9 cellular contexts compared by ENCODE assay signal in the genomic region with DNA sequence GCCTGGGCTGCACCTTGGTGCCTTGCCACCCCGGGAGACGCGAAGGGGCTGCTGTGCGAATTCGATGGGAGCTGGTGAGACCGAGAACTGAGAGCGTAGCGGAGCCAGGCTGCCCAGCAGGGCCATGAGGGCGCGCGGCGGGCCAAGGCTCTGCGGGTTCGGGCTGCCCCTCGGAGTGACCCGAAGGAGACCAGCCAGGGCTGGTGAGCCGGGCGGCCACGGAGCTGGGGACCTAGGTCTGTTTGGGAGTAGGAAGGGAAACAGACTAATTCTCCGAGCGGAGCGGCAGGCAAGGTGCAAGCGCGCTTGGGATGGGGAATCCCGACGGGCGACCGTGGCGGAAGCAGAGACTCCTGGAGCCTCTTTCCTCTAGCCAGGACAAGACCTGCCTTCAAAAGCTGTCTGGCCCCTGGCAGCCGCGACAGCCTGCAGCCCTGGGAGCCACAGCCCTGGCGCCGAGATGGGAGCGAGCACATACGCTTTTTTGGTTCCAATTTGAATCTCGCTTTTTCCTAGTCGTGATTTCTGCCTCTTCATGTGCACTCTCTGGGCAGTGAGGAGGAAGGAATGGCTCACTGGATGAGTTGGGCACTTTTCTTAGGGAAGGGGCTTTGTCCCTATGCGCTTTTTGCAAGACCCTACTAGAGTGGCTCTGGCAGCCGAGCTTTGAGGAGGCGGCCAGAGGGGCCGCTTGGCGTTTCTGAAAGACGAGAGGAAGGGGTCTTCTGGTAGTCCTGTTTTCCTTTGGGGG. TPM values are rescaled to one million over a fixed set of nuclear protein-coding genes. Genes with fewer than 3 reads are reported as not detected.
DNase-seq lines count a peak whose midpoint lies in the region; FAIRE-seq and TF ChIP-seq lines count a peak whose summit lies in the region.
"Had no signal": no experiment of that assay in that cellular context is flagged by ENCODE, and none has a peak within 500 bp of the region (broad histone marks: within the 10 kb centered on the region; RNA-seq: fewer than 3 reads in every experiment).

No MANE protein-coding gene starts in this region.

- H3K4me1 ChIP-seq in iPS-20b (ENCODE audit: insufficient read depth, low read length) (peaks cover 21% of the 10 kb centered on the region), skeletal muscle satellite cell (ENCODE audit: control insufficient read depth, insufficient read depth, low read length) (no peaks in the 10 kb centered on the region)

- H3K27me3 ChIP-seq in iPS-20b (ENCODE audit: insufficient read depth, low read length), result peaks cover 85% of the 10 kb centered on the region
- H3K27me3 ChIP-seq in skeletal muscle satellite cell (ENCODE audit: control insufficient read depth, insufficient read depth, low read length), result peaks cover 70% of the 10 kb centered on the region

- peak overlapping the region; percentile 29 for H3K4me2 ChIP-seq in skeletal muscle satellite cell (ENCODE audit: low read length)

- H3K36me3 ChIP-seq in iPS-20b (ENCODE audit: insufficient read depth, low read depth, low read length), result no peaks in the 10 kb centered on the region
- H3K36me3 ChIP-seq in skeletal muscle satellite cell (ENCODE audit: insufficient read depth, low read length), result no peaks in the 10 kb centered on the region

- no peak for FAIRE-seq in RCC 7860 (lab: Jason Lieb, UNC)

- H3K4me3 ChIP-seq in iPS-20b (ENCODE audit: low read length) (peak overlapping the region; percentile 76), skeletal muscle satellite cell (ENCODE audit: low read length) (no peak overlapping the region)

- H3K9me3 ChIP-seq in iPS-20b (ENCODE audit: insufficient read depth, low read depth, low read length) (no peaks in the 10 kb centered on the region), skeletal muscle satellite cell (replicated peaks; ENCODE audit: low read length) (no peaks in the 10 kb centered on the region)

- in situ Hi-C loops in GM13977 (cut with MboI; ENCODE audit: low pct_unique_long_range_greater_than_20kb, low sequenced_read_pairs, unreplicated experiment), result loop anchor here (25.0 kb wide), 1 partner anchor 108 kb away; no protein-coding TSS in a partner anchor

- DNase-seq in GOT3 (lab: John Stamatoyannopoulos, UW), result peak; percentile 30
- peak in 31 of 58 donors; percentile 15 to 77 (median 63) for DNase-seq in anterior cingulate cortex (lab: John Stamatoyannopoulos, UW)
- no peak for DNase-seq in T1000 (lab: John Stamatoyannopoulos, UW)
- DNase-seq in GF-D8 (lab: John Stamatoyannopoulos, UW), result no peak
- DNase-seq in RCC 7860 (ENCODE audit: low spot score), result no peak
- DNase-seq in GM13977 (ENCODE audit: low spot score), result no peak
- DNase-seq: activated effector memory CD4-positive, alpha-beta T cell treated with anti-CD3 and anti-CD28 coated beads, Interleukin-2, amount 50 U/mL, for 16 hours had no signal

- no peak overlapping the region for H3K27ac ChIP-seq in iPS-20b (ENCODE audit: low read length)

- TF ChIP-seq CTCF in GM13977 (IDR thresholded peaks at IDR 0.05; ENCODE audit: extremely low read depth, insufficient read depth, missing control alignments), result no peak

- peak overlapping the region; percentile 72; the same call in 1 of the 2 replicates for H3K9ac ChIP-seq in iPS-20b (ENCODE audit: low read depth, low read length)
- H3K9ac ChIP-seq in skeletal muscle satellite cell (ENCODE audit: low read depth, low read length), result no peak overlapping the region

RNA-seq across cellular contexts. Expression of a gene that starts 0.8 kb away (rescaled TPM):
- total RNA-seq in skeletal muscle satellite cell (2012; rRNA removed), result not detected in 2 replicates

Comparison
In these comparisons a context has a peak if more than half of its experiments do, and no peak if none do; other contexts are left out.
1. DNase-seq: peak in GOT3 (single experiment) and anterior cingulate cortex (31 of 58); none in T1000 (single experiment), GF-D8 (single experiment), RCC 7860 (single experiment) and GM13977 (single experiment).